ENCODE assay signal across 12 cellular contexts in genomic region chr12:22473212-22473611, GRCh38.
DNase-seq lines count a peak whose midpoint lies in the region; ATAC-seq lines count a peak whose summit lies in the region.
"Had no signal": no experiment of that assay in that cellular context is flagged by ENCODE, and none has a peak within 500 bp of the region (broad histone marks: within the 10 kb centered on the region; RNA-seq: fewer than 3 reads in every experiment).

No MANE protein-coding gene starts in this region.

- DNase-seq in NOMO-1 treated with DMSO at 0.1 percent for 48 hours (lab: John Stamatoyannopoulos, UW; ENCODE audit: unreplicated experiment): peak; percentile 15
- DNase-seq in NOMO-1 treated with dmso at 0.1 percent for 144 hours (lab: John Stamatoyannopoulos, UW; ENCODE audit: unreplicated experiment): no peak
- DNase-seq in naive B cell: no peak
- no peak for DNase-seq in NCI-H82 treated with DMSO at 0.1 percent for 48 hours (lab: John Stamatoyannopoulos, UW; ENCODE audit: unreplicated experiment)
- DNase-seq in activated CD4-positive, CD25-positive, alpha-beta regulatory T cell (lab: John Stamatoyannopoulos, UW): no peak
- DNase-seq: 8988T; activated naive CD4-positive, alpha-beta T cell; NCI-H1436 had no signal

- peak; percentile 61 for ATAC-seq in GM21786 (IDR thresholded peaks at IDR 0.05; ENCODE audit: unreplicated experiment)
- peak; percentile 49 for ATAC-seq in HG03439 (IDR thresholded peaks at IDR 0.05; ENCODE audit: unreplicated experiment)
- ATAC-seq in naive B cell (ENCODE audit: low read depth in 2 of 2): peak; percentile 61 to 65
- no peak for ATAC-seq in GM18511 (IDR thresholded peaks at IDR 0.05; ENCODE audit: unreplicated experiment)
- ATAC-seq: activated CD4-positive, CD25-positive, alpha-beta regulatory T cell treated with anti-CD3 and anti-CD28 coated beads, Interleukin-2, amount 50 U/mL, for 24 hours had no signal

- peaks cover 13 to 18% of the 10 kb centered on the region in 2 donors for H3K36me3 Mint-ChIP-seq in naive B cell

- H3K27me3 Mint-ChIP-seq in naive B cell: no peaks in the 10 kb centered on the region

- H3K4me3 Mint-ChIP-seq in naive B cell: peak overlapping the region in 1 of 8 donors; percentile 0

- H3K27ac Mint-ChIP-seq in naive B cell: peak overlapping the region in 5 of 6 donors; percentile 1 to 67 (median 11)

- H3K4me1 Mint-ChIP-seq in naive B cell: peaks cover 10 to 17% (median 11%) of the 10 kb centered on the region in 3 donors

- no peaks in the 10 kb centered on the region for H3K9me3 Mint-ChIP-seq in naive B cell
